In genomic region chr19:46628970-46629369, GRCh38 we compare ENCODE assay signal across 11 cellular contexts. TPM values are rescaled to one million over a fixed set of nuclear protein-coding genes. Genes with fewer than 3 reads are reported as not detected.
A peak's percentile ranks its signal among the peaks of the same experiment; 100 is the strongest.
DNase-seq lines count a peak whose midpoint lies in the region; ATAC-seq and TF ChIP-seq lines count a peak whose summit lies in the region.
"Not testable (repeated sequence)": the region's sequence is repeated elsewhere in the genome, so short reads cannot be mapped to it uniquely, and the experiment has no call there.
"Had no signal": no experiment of that assay in that cellular context is flagged by ENCODE, and none has a peak within 500 bp of the region (broad histone marks: within the 10 kb centered on the region; RNA-seq: fewer than 3 reads in every experiment).

No MANE protein-coding gene starts in this region.

- H3K27ac Mint-ChIP-seq in T-helper 2 cell treated with Interferon-gamma antibody and Interleukin-4, amounts not matched to agents 5 μg/mL and 100 μg/mL, for 36 hours: peak overlapping the region; percentile 4
- H3K27ac Mint-ChIP-seq in activated CD4-positive, alpha-beta T cell treated with anti-CD3 and anti-CD28 coated beads, Interleukin-2, amount 10 ng/mL, durations not matched to agents 7 days and 5 days: peak overlapping the region; percentile 50
- peak overlapping the region; percentile 52 for H3K27ac Mint-ChIP-seq in activated naive CD8-positive, alpha-beta T cell treated with anti-CD3 and anti-CD28 coated beads, Interleukin-2, amount 50 U/mL, for 24 hours
- H3K27ac Mint-ChIP-seq in stimulated activated memory B cell treated with anti-CD40 and anti-IgM and Interleukin-4, amounts not matched to agents 10 μg/mL and 1 μg/mL and 100 μg/mL, for 72 hours: peak overlapping the region; percentile 70

- H3K4me3 ChIP-seq in left ventricle myocardium inferior: not testable (repeated sequence)

- TF ChIP-seq CTCF in left ventricle myocardium inferior (IDR thresholded peaks at IDR 0.05; ENCODE audit: borderline replicate concordance): not testable (repeated sequence)

- not testable (repeated sequence) for H3K9me3 Mint-ChIP-seq in T-helper 2 cell treated with Interferon-gamma antibody and Interleukin-4, amounts not matched to agents 5 μg/mL and 100 μg/mL, for 36 hours; activated CD4-positive, alpha-beta T cell treated with anti-CD3 and anti-CD28 coated beads, Interleukin-2, amount 10 ng/mL, durations not matched to agents 7 days and 5 days; activated naive CD8-positive, alpha-beta T cell treated with anti-CD3 and anti-CD28 coated beads, Interleukin-2, amount 50 U/mL, for 24 hours; stimulated activated memory B cell treated with anti-CD40 and anti-IgM and Interleukin-4, amounts not matched to agents 10 μg/mL and 1 μg/mL and 100 μg/mL, for 72 hours

- intact Hi-C loops in left ventricle myocardium inferior (cut with micrococcal nuclease): not testable (repeated sequence)

- not testable (repeated sequence) for H3K36me3 ChIP-seq in left ventricle myocardium inferior

- peaks cover 19% of the 10 kb centered on the region for H3K4me1 Mint-ChIP-seq in T-helper 2 cell treated with Interferon-gamma antibody and Interleukin-4, amounts not matched to agents 5 μg/mL and 100 μg/mL, for 36 hours (ENCODE audit: low read depth)
- peaks cover 47% of the 10 kb centered on the region for H3K4me1 Mint-ChIP-seq in activated CD4-positive, alpha-beta T cell treated with anti-CD3 and anti-CD28 coated beads, Interleukin-2, amount 10 ng/mL, durations not matched to agents 7 days and 5 days
- peaks cover 44% of the 10 kb centered on the region for H3K4me1 Mint-ChIP-seq in activated naive CD8-positive, alpha-beta T cell treated with anti-CD3 and anti-CD28 coated beads, Interleukin-2, amount 50 U/mL, for 24 hours
- peaks cover 66% of the 10 kb centered on the region for H3K4me1 Mint-ChIP-seq in stimulated activated memory B cell treated with anti-CD40 and anti-IgM and Interleukin-4, amounts not matched to agents 10 μg/mL and 1 μg/mL and 100 μg/mL, for 72 hours

- H3K27ac ChIP-seq in left ventricle myocardium inferior (replicated peaks): peak overlapping the region; percentile 66

- ATAC-seq in activated naive CD8-positive, alpha-beta T cell treated with anti-CD3 and anti-CD28 coated beads, Interleukin-2, amount 50 U/mL, for 24 hours; stimulated activated memory B cell treated with anti-CD40 and anti-IgM and Interleukin-4, amounts not matched to agents 10 μg/mL and 1 μg/mL and 100 μg/mL, for 72 hours: not testable (repeated sequence)

- CTCF ChIA-PET in activated CD4-positive, alpha-beta T cell treated with anti-CD3 and anti-CD28 coated beads, Interleukin-2, amount 10 ng/mL, durations not matched to agents 7 days and 5 days (lab: Charles Lee): interaction anchor here (1.1 to 2.6 kb wide), 5 partner anchors 8 to 33 kb away, joined by 3 to 14 read pairs (median 10); partner anchors contain the start of gene DACT3

- H3K27me3 ChIP-seq in left ventricle myocardium inferior (ENCODE audit: low read depth): peaks cover 14% of the 10 kb centered on the region

- not testable (repeated sequence) for DNase-seq in T-helper 2 cell treated with Interferon-gamma antibody and Interleukin-4, amounts not matched to agents 5 μg/mL and 100 μg/mL, for 36 hours (ENCODE audit: low spot score); activated CD4-positive, alpha-beta T cell treated with anti-CD3 and anti-CD28 coated beads, Interleukin-2, amount 10 ng/mL, durations not matched to agents 7 days and 5 days; activated naive CD8-positive, alpha-beta T cell treated with anti-CD3 and anti-CD28 coated beads, Interleukin-2, amount 50 U/mL, for 24 hours; left ventricle myocardium inferior

- not testable (repeated sequence) for H3K36me3 Mint-ChIP-seq in T-helper 2 cell treated with Interferon-gamma antibody and Interleukin-4, amounts not matched to agents 5 μg/mL and 100 μg/mL, for 36 hours (ENCODE audit: low read depth); activated CD4-positive, alpha-beta T cell treated with anti-CD3 and anti-CD28 coated beads, Interleukin-2, amount 10 ng/mL, durations not matched to agents 7 days and 5 days (ENCODE audit: low read depth)
- peaks cover 15% of the 10 kb centered on the region for H3K36me3 Mint-ChIP-seq in activated naive CD8-positive, alpha-beta T cell treated with anti-CD3 and anti-CD28 coated beads, Interleukin-2, amount 50 U/mL, for 24 hours (ENCODE audit: low read depth)
- peaks cover 32% of the 10 kb centered on the region for H3K36me3 Mint-ChIP-seq in stimulated activated memory B cell treated with anti-CD40 and anti-IgM and Interleukin-4, amounts not matched to agents 10 μg/mL and 1 μg/mL and 100 μg/mL, for 72 hours

- H3K9me3 ChIP-seq in left ventricle myocardium inferior (replicated peaks): not testable (repeated sequence)

- H3K27me3 Mint-ChIP-seq in T-helper 2 cell treated with Interferon-gamma antibody and Interleukin-4, amounts not matched to agents 5 μg/mL and 100 μg/mL, for 36 hours (ENCODE audit: low read depth); activated CD4-positive, alpha-beta T cell treated with anti-CD3 and anti-CD28 coated beads, Interleukin-2, amount 10 ng/mL, durations not matched to agents 7 days and 5 days; activated naive CD8-positive, alpha-beta T cell treated with anti-CD3 and anti-CD28 coated beads, Interleukin-2, amount 50 U/mL, for 24 hours; stimulated activated memory B cell treated with anti-CD40 and anti-IgM and Interleukin-4, amounts not matched to agents 10 μg/mL and 1 μg/mL and 100 μg/mL, for 72 hours: not testable (repeated sequence)

- POLR2A ChIA-PET in activated CD4-positive, alpha-beta T cell treated with anti-CD3 and anti-CD28 coated beads, Interleukin-2, amount 10 ng/mL, durations not matched to agents 7 days and 5 days (lab: Charles Lee): not testable (repeated sequence)

- H3K4me3 Mint-ChIP-seq in T-helper 2 cell treated with Interferon-gamma antibody and Interleukin-4, amounts not matched to agents 5 μg/mL and 100 μg/mL, for 36 hours; activated CD4-positive, alpha-beta T cell treated with anti-CD3 and anti-CD28 coated beads, Interleukin-2, amount 10 ng/mL, durations not matched to agents 7 days and 5 days; activated naive CD8-positive, alpha-beta T cell treated with anti-CD3 and anti-CD28 coated beads, Interleukin-2, amount 50 U/mL, for 24 hours; stimulated activated memory B cell treated with anti-CD40 and anti-IgM and Interleukin-4, amounts not matched to agents 10 μg/mL and 1 μg/mL and 100 μg/mL, for 72 hours: not testable (repeated sequence)

- H3K4me1 ChIP-seq in left ventricle myocardium inferior: peaks cover 58% of the 10 kb centered on the region

RNA-seq across cellular contexts. Expression of gene PTGIR, which starts 4.1 kb away (rescaled TPM):
- 10 to 100 TPM; 14.0 to 14.7 TPM for total RNA-seq in activated CD4-positive, alpha-beta T cell treated with anti-CD3 and anti-CD28 coated beads, Interleukin-2, amount 10 ng/mL, durations not matched to agents 7 days and 5 days
- total RNA-seq in left ventricle myocardium inferior: 3.7 TPM
- total RNA-seq: A673, NCI-H460, PC-3 had no signal

RNA-seq across cellular contexts. Expression of gene GNG8, which starts 7.0 kb away (rescaled TPM):
- total RNA-seq in activated CD4-positive, alpha-beta T cell treated with anti-CD3 and anti-CD28 coated beads, Interleukin-2, amount 10 ng/mL, durations not matched to agents 7 days and 5 days: not detected
- not detected for total RNA-seq in left ventricle myocardium inferior
- total RNA-seq: A673; CD4-positive, alpha-beta T cell; NCI-H460; PC-3; Right ventricle myocardium superior; RPMI7951 had no signal

RNA-seq across cellular contexts. Expression of gene CALM3, which starts 27.8 kb away (rescaled TPM):
- 100 to 1,000 TPM; 700 to 784 TPM for total RNA-seq in activated CD4-positive, alpha-beta T cell treated with anti-CD3 and anti-CD28 coated beads, Interleukin-2, amount 10 ng/mL, durations not matched to agents 7 days and 5 days
- total RNA-seq in left ventricle myocardium inferior: 294 TPM

RNA-seq across cellular contexts. Expression of gene DACT3, which starts 32.0 kb away (rescaled TPM):
- under 1 TPM; 0.31 to 0.42 TPM for total RNA-seq in activated CD4-positive, alpha-beta T cell treated with anti-CD3 and anti-CD28 coated beads, Interleukin-2, amount 10 ng/mL, durations not matched to agents 7 days and 5 days
- total RNA-seq in left ventricle myocardium inferior: 18.3 TPM
- total RNA-seq: NCI-H460 had no signal

Comparison
In these comparisons a context has a peak if more than half of its experiments do, and no peak if none do; other contexts are left out.
1. H3K27ac Mint-ChIP-seq: peak in every context shown above with its lines; median percentile 70 in stimulated activated memory B cell treated with anti-CD40 and anti-IgM and Interleukin-4, amounts not matched to agents 10 μg/mL and 1 μg/mL and 100 μg/mL, for 72 hours; 52 in activated naive CD8-positive, alpha-beta T cell treated with anti-CD3 and anti-CD28 coated beads, Interleukin-2, amount 50 U/mL, for 24 hours; 50 in activated CD4-positive, alpha-beta T cell treated with anti-CD3 and anti-CD28 coated beads, Interleukin-2, amount 10 ng/mL, durations not matched to agents 7 days and 5 days; 4 in T-helper 2 cell treated with Interferon-gamma antibody and Interleukin-4, amounts not matched to agents 5 μg/mL and 100 μg/mL, for 36 hours.